Comparison of ENCODE assay signal across 30 cellular contexts in the genomic region with DNA sequence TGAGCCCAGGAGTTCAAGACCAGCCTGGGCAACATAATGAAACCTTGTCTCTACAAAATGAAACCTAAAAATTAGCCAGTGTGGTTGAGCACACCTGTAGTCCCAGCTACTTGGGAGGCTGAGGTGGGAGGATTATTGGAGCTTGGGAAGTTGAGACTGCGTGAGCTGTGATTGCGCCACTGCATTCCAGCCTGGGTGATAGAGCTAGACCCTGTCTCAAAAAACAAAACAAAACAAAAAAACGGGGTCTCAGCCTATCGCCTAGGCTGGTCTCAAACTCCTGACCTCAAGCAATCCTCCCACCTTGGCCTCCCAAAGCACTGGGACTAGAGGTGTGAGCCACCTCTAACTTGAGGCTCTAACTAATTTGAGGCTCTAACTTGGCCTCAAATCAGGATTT. TPM values are rescaled to one million over a fixed set of nuclear protein-coding genes. Genes with fewer than 3 reads are reported as not detected.
"Had no signal": no experiment of that assay in that cellular context is flagged by ENCODE, and none has a peak within 500 bp of the region (broad histone marks: within the 10 kb centered on the region; RNA-seq: fewer than 3 reads in every experiment).

No MANE protein-coding gene starts in this region.

- H3K4me3 ChIP-seq: stomach, suprapubic skin, testis, thoracic aorta, thyroid gland, tibial artery, tibial nerve, transverse colon, upper lobe of left lung, upper lobe of right lung, uterus, vagina had no signal

- ATAC-seq: stimulated activated effector memory CD8-positive, alpha-beta T cell treated with anti-CD3 and anti-CD28 coated beads, Interleukin-12 subunit alpha, Interleukin-12 subunit beta, amount 100 ng/mL, for 72 hours; stimulated activated memory B cell treated with anti-CD40 and anti-IgM and Interleukin-4, amounts not matched to agents 10 μg/mL and 1 μg/mL and 100 μg/mL, for 72 hours; stimulated activated naive B cell treated with anti-CD40 and anti-IgM and Interleukin-4, amounts not matched to agents 10 μg/mL and 1 μg/mL and 100 μg/mL, for 72 hours; stimulated activated naive CD8-positive, alpha-beta T cell treated with anti-CD3 and anti-CD28 coated beads, Interleukin-15, amount 100 ng/mL, for 72 hours; stimulated activated naive CD8-positive, alpha-beta T cell treated with anti-CD3 and anti-CD28 coated beads, Interleukin-15, Interleukin-2, amounts not matched to agents 100 U/mL and 50 U/mL, for 24 hours; upper lobe of right lung had no signal

- H3K27ac ChIP-seq: stomach, suprapubic skin, testis, thoracic aorta, thyroid gland, tibial artery, tibial nerve, transverse colon, upper lobe of left lung, upper lobe of right lung, uterus, vagina had no signal

- DNase-seq: stimulated activated CD4-positive, alpha-beta T cell treated with anti-CD3 and anti-CD28 coated beads, Interleukin-2, amount 100 ng/mL, for 48 hours; stimulated activated CD4-positive, alpha-beta T cell treated with anti-CD3 and anti-CD28 coated beads, Interleukin-4, amount 100 ng/mL, for 1 hour; stimulated activated CD4-positive, alpha-beta T cell treated with anti-CD3 and anti-CD28 coated beads, Interleukin-4, amount 100 ng/mL, for 24 hours; stimulated activated CD4-positive, alpha-beta T cell treated with anti-CD3 and anti-CD28 coated beads, Interleukin-4, amount 100 ng/mL, for 4 hours; stimulated activated CD8-positive, alpha-beta memory T cell treated with anti-CD3 and anti-CD28 coated beads, Interleukin-4, amount 100 ng/mL, for 48 hours; stimulated activated naive B cell treated with anti-CD40 and anti-IgM and Interleukin-4, amounts not matched to agents 10 μg/mL and 1 μg/mL and 100 μg/mL, for 72 hours; stimulated activated naive CD4-positive, alpha-beta T cell; stimulated activated naive CD4-positive, alpha-beta T cell treated with Interleukin-2 at 50 U/mL for 16 hours; stimulated activated naive CD8-positive, alpha-beta T cell treated with anti-CD3 and anti-CD28 coated beads, Interleukin-15, amount 100 ng/mL, for 72 hours; stimulated activated naive CD8-positive, alpha-beta T cell treated with anti-CD3 and anti-CD28 coated beads, Interleukin-15, Interleukin-2, amounts not matched to agents 100 U/mL and 50 U/mL, for 24 hours; stomach; substantia nigra; testis; thyroid gland; tibial artery; transverse colon; trophoblast cell; upper lobe of left lung; upper lobe of right lung; uterus had no signal

- H3K27me3 ChIP-seq: stomach, suprapubic skin, testis, thyroid gland, tibial artery, tibial nerve, transverse colon, upper lobe of left lung, upper lobe of right lung, uterus, vagina had no signal

- H3K4me3 Mint-ChIP-seq: stimulated activated effector memory CD8-positive, alpha-beta T cell treated with anti-CD3 and anti-CD28 coated beads, Interleukin-12 subunit alpha, Interleukin-12 subunit beta, amount 100 ng/mL, for 72 hours; stimulated activated memory B cell treated with anti-CD40 and anti-IgM and Interleukin-4, amounts not matched to agents 10 μg/mL and 1 μg/mL and 100 μg/mL, for 72 hours; stimulated activated naive B cell treated with anti-CD40 and anti-IgM and Interleukin-4, amounts not matched to agents 10 μg/mL and 1 μg/mL and 100 μg/mL, for 72 hours; stimulated activated naive CD8-positive, alpha-beta T cell treated with anti-CD3 and anti-CD28 coated beads, Interleukin-15, amount 100 ng/mL, for 72 hours; stimulated activated naive CD8-positive, alpha-beta T cell treated with anti-CD3 and anti-CD28 coated beads, Interleukin-15, Interleukin-2, amounts not matched to agents 100 ng/mL and 50 ng/mL, for 24 hours; type B pancreatic cell had no signal

- H3K9me3 Mint-ChIP-seq: stimulated activated effector memory CD8-positive, alpha-beta T cell treated with anti-CD3 and anti-CD28 coated beads, Interleukin-12 subunit alpha, Interleukin-12 subunit beta, amount 100 ng/mL, for 72 hours; stimulated activated memory B cell treated with anti-CD40 and anti-IgM and Interleukin-4, amounts not matched to agents 10 μg/mL and 1 μg/mL and 100 μg/mL, for 72 hours; stimulated activated naive B cell treated with anti-CD40 and anti-IgM and Interleukin-4, amounts not matched to agents 10 μg/mL and 1 μg/mL and 100 μg/mL, for 72 hours; stimulated activated naive CD8-positive, alpha-beta T cell treated with anti-CD3 and anti-CD28 coated beads, Interleukin-15, amount 100 ng/mL, for 72 hours; stimulated activated naive CD8-positive, alpha-beta T cell treated with anti-CD3 and anti-CD28 coated beads, Interleukin-15, Interleukin-2, amounts not matched to agents 100 ng/mL and 50 ng/mL, for 24 hours; type B pancreatic cell had no signal

- H3K9me3 ChIP-seq: stomach, suprapubic skin, testis, thoracic aorta, thyroid gland, tibial artery, tibial nerve, transverse colon, upper lobe of left lung, upper lobe of right lung, uterus, vagina had no signal

- H3K27me3 Mint-ChIP-seq: stimulated activated memory B cell treated with anti-CD40 and anti-IgM and Interleukin-4, amounts not matched to agents 10 μg/mL and 1 μg/mL and 100 μg/mL, for 72 hours; stimulated activated naive B cell treated with anti-CD40 and anti-IgM and Interleukin-4, amounts not matched to agents 10 μg/mL and 1 μg/mL and 100 μg/mL, for 72 hours; stimulated activated naive CD8-positive, alpha-beta T cell treated with anti-CD3 and anti-CD28 coated beads, Interleukin-15, amount 100 ng/mL, for 72 hours; stimulated activated naive CD8-positive, alpha-beta T cell treated with anti-CD3 and anti-CD28 coated beads, Interleukin-15, Interleukin-2, amounts not matched to agents 100 ng/mL and 50 ng/mL, for 24 hours; type B pancreatic cell had no signal

- H3K4me1 ChIP-seq: stomach, suprapubic skin, testis, tibial artery, tibial nerve, transverse colon, upper lobe of left lung, upper lobe of right lung, uterus, vagina had no signal

- H3K4me1 Mint-ChIP-seq: stimulated activated naive CD8-positive, alpha-beta T cell treated with anti-CD3 and anti-CD28 coated beads, Interleukin-15, amount 100 ng/mL, for 72 hours had no signal

- FAIRE-seq: urothelium cell line had no signal

- H3K36me3 ChIP-seq: uterus had no signal

- H3K27ac Mint-ChIP-seq: stimulated activated memory B cell treated with anti-CD40 and anti-IgM and Interleukin-4, amounts not matched to agents 10 μg/mL and 1 μg/mL and 100 μg/mL, for 72 hours; stimulated activated naive B cell treated with anti-CD40 and anti-IgM and Interleukin-4, amounts not matched to agents 10 μg/mL and 1 μg/mL and 100 μg/mL, for 72 hours; stimulated activated naive CD8-positive, alpha-beta T cell treated with anti-CD3 and anti-CD28 coated beads, Interleukin-15, amount 100 ng/mL, for 72 hours; stimulated activated naive CD8-positive, alpha-beta T cell treated with anti-CD3 and anti-CD28 coated beads, Interleukin-15, Interleukin-2, amounts not matched to agents 100 ng/mL and 50 ng/mL, for 24 hours; type B pancreatic cell had no signal

RNA-seq across cellular contexts. Expression of a gene that starts 46.8 kb away (rescaled TPM):
- total RNA-seq: stomach, temporal lobe, vagina had no signal
